ENCODE assay signal across 8 cellular contexts in the genomic region with DNA sequence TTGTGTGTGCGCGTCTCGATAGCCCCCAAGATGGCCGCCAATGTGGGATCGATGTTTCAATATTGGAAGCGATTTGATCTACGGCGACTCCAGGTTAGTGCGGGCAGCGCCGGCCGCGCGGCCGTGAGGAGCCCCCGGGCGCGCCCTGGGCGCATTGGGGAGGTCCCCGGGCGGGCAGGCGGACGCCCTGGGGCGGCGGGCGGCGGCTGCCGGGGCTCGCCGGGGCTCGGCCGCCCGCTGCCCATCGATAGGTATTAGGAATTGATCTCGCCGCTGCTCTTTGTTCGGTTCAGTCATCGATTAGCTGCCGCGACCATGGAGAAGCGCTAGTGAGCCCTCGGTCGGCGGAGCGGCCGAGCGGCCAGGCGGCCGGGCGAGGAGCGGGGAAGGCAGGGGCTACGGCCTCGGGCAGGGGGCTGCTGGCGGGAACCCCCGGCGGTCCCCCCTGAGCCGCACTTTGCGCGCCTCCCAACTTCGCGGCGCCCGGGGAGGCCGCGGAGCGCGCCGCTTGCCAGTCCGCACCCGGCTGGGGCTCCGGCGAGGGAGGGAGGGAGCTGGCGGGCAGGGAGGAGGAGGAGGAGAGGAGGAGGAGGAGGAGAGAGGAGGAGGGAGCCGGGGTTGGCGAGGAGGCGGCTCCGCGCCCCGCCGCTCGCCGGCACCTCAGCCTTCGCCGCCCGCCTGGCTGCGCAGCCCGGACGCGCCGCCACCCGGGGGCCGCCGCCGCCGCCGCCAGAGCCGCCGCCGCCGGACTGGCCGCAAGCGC. TPM values are rescaled to one million over a fixed set of nuclear protein-coding genes. Genes with fewer than 3 reads are reported as not detected.
DNase-seq lines count a peak whose midpoint lies in the region; ATAC-seq and TF ChIP-seq lines count a peak whose summit lies in the region.

A gene (plus strand): TSS at position 18 of the 763 bp plus-strand sequence.

- H3K4me3 ChIP-seq in neural cell (ENCODE audit: low read length) (peak within 1 kb of the TSS; percentile 75), lower leg skin (ENCODE audit: low read depth, poor library complexity, severe bottlenecking) (no peak within 1 kb of the TSS)

- DNase-seq in D341Med (ENCODE audit: low spot score) (peak; percentile 82), NCI-H2171 treated with DMSO at 0.1 percent for 48 hours (lab: John Stamatoyannopoulos, UW) (peak; percentile 67), NCI-H2029 (lab: John Stamatoyannopoulos, UW) (no peak), lower leg skin (ENCODE audit: low spot score in 2 of 2) (no peak)
- DNase-seq in central memory CD8-positive, alpha-beta T cell (ENCODE audit: low spot score in 2 of 2), result no peak
- no peak for DNase-seq in effector CD4-positive, alpha-beta T cell

- peaks cover 16% of the 10 kb centered on the region for H3K27me3 ChIP-seq in neural cell (ENCODE audit: insufficient read depth, low read depth, low read length)

- no peak for TF ChIP-seq RAD21 in neural cell (conservative IDR thresholded peaks at IDR 0.05)

- intact Hi-C loops in lower leg skin (cut with DNase I; ENCODE audit: low total_unique reads), result no loop called here

- no peaks in the 10 kb centered on the region for H3K9me2 ChIP-seq in neural cell (ENCODE audit: insufficient read depth, low read length)

- H3K36me3 Mint-ChIP-seq in central memory CD8-positive, alpha-beta T cell (ENCODE audit: insufficient read depth), result peaks cover 4% of the 10 kb centered on the region

- H3K36me3 ChIP-seq in neural cell (ENCODE audit: insufficient read depth, low read length), result no peaks in the 10 kb centered on the region

- peak within 1 kb of the TSS; percentile 75 for H3K4me3 Mint-ChIP-seq in central memory CD8-positive, alpha-beta T cell

- 0 to 2% methylated on average over 48 to 52 of the region's 102 CpGs for WGBS in lower leg skin, 2 donors

- no peaks in the 10 kb centered on the region for H3K9me3 ChIP-seq in neural cell (ENCODE audit: low read length)

- H3K9ac ChIP-seq in neural cell (ENCODE audit: low read length), result peak within 1 kb of the TSS; percentile 63

- no peaks in the 10 kb centered on the region for H4K20me1 ChIP-seq in neural cell (ENCODE audit: insufficient read depth)

- peaks cover 11% of the 10 kb centered on the region for H3K79me2 ChIP-seq in neural cell (replicated peaks; ENCODE audit: insufficient read depth, low read length)

- H2AFZ ChIP-seq in neural cell (ENCODE audit: low read depth, low read length), result no peak within 1 kb of the TSS

- H3K27ac ChIP-seq in neural cell (ENCODE audit: low read length), result peak within 1 kb of the TSS; percentile 20

- no peaks in the 10 kb centered on the region for H3F3A ChIP-seq in neural cell (ENCODE audit: insufficient read depth, low read length, poor library complexity, severe bottlenecking)

- peaks cover 26% of the 10 kb centered on the region for H3K4me1 Mint-ChIP-seq in central memory CD8-positive, alpha-beta T cell

- H3K27ac Mint-ChIP-seq in central memory CD8-positive, alpha-beta T cell (ENCODE audit: low read depth), result no peak within 1 kb of the TSS

- peak; percentile 4 for TF ChIP-seq EP300 in neural cell (conservative IDR thresholded peaks at IDR 0.05; ENCODE audit: poor library complexity, severe bottlenecking)

- no peaks in the 10 kb centered on the region for H3K9me3 Mint-ChIP-seq in central memory CD8-positive, alpha-beta T cell

- H3K27me3 Mint-ChIP-seq in central memory CD8-positive, alpha-beta T cell, result peaks cover 87% of the 10 kb centered on the region

- peak within 1 kb of the TSS; percentile 92 for H3K4me2 ChIP-seq in neural cell (ENCODE audit: low read length)

- no peak for ATAC-seq in central memory CD8-positive, alpha-beta T cell (replicated peaks; ENCODE audit: extremely low read depth, poor library complexity, severe bottlenecking)
- no peak for ATAC-seq in GM21723 (IDR thresholded peaks at IDR 0.05; ENCODE audit: unreplicated experiment)

- TF ChIP-seq CTCF in neural cell (IDR thresholded peaks at IDR 0.05; ENCODE audit: poor library complexity, severe bottlenecking) (no peak), lower leg skin (IDR thresholded peaks at IDR 0.05) (no peak)

- no peak for TF ChIP-seq POLR2A in lower leg skin (IDR thresholded peaks at IDR 0.05)

TF ChIP-seq in neural cell, 6 proteins besides CTCF, POLR2A, EP300 and RAD21:
- TF ChIP-seq, protein P1, sequence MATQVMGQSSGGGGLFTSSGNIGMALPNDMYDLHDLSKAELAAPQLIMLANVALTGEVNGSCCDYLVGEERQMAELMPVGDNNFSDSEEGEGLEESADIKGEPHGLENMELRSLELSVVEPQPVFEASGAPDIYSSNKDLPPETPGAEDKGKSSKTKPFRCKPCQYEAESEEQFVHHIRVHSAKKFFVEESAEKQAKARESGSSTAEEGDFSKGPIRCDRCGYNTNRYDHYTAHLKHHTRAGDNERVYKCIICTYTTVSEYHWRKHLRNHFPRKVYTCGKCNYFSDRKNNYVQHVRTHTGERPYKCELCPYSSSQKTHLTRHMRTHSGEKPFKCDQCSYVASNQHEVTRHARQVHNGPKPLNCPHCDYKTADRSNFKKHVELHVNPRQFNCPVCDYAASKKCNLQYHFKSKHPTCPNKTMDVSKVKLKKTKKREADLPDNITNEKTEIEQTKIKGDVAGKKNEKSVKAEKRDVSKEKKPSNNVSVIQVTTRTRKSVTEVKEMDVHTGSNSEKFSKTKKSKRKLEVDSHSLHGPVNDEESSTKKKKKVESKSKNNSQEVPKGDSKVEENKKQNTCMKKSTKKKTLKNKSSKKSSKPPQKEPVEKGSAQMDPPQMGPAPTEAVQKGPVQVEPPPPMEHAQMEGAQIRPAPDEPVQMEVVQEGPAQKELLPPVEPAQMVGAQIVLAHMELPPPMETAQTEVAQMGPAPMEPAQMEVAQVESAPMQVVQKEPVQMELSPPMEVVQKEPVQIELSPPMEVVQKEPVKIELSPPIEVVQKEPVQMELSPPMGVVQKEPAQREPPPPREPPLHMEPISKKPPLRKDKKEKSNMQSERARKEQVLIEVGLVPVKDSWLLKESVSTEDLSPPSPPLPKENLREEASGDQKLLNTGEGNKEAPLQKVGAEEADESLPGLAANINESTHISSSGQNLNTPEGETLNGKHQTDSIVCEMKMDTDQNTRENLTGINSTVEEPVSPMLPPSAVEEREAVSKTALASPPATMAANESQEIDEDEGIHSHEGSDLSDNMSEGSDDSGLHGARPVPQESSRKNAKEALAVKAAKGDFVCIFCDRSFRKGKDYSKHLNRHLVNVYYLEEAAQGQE (IDR thresholded peaks at IDR 0.05; ENCODE audit: borderline replicate concordance), result no peak
- no peak for TF ChIP-seq POLR2AphosphoS5 (IDR thresholded peaks at IDR 0.05)
- TF ChIP-seq SMC3 (conservative IDR thresholded peaks at IDR 0.05; ENCODE audit: poor library complexity), result no peak
- TF ChIP-seq MXI1 (conservative IDR thresholded peaks at IDR 0.05; ENCODE audit: poor library complexity, severe bottlenecking), result no peak

RNA-seq across cellular contexts. Expression of the gene that starts here (rescaled TPM):
- polyA plus RNA-seq in neural cell, result 2.3 and 3.3 TPM in 2 replicates
- polyA minus RNA-seq in neural cell, result 9.3 and 9.7 TPM in 2 replicates
- total RNA-seq in lower leg skin, result 1 to 10 TPM in 1 of 4 donors, under 1 TPM in 2, not detected in 1; 0.21 to 1.5 (median 0.61) TPM

Comparison
In these comparisons a context has a peak if more than half of its experiments do, and no peak if none do; other contexts are left out.
1. DNase-seq: peak in D341Med (single experiment) and NCI-H2171 treated with DMSO at 0.1 percent for 48 hours (single experiment); none in central memory CD8-positive, alpha-beta T cell (0 of 2), NCI-H2029 (single experiment), effector CD4-positive, alpha-beta T cell (single experiment) and lower leg skin (0 of 2).